ENCODE assay signal across 1 cellular context in the genomic region with DNA sequence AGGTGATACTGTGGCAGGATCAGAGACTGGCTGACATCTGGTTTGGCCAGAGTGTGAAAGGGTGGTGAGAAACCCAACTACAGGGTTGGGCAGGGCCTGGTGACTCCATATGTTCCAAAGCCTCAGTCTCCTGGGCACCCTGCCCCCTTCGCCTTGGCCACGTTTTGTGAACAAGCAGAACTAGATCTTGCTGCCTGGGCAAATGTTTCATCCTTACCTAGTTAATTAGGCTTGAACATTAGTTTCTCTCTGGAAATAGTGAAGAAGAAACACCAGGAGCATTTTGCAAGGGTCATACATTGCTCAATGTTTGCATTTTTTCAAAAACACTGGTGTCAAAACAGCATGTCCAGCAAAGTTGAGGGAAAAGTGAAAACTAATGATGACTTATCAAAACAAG.
TF ChIP-seq lines count a peak whose summit lies in the region.

No MANE protein-coding gene starts in this region.

TF ChIP-seq in GM23338, 12 proteins besides CTCF, POLR2A, EP300 and RAD21 (continued from another document):
- TF ChIP-seq REST (IDR thresholded peaks at IDR 0.05; ENCODE audit: unreplicated experiment) (no peak), STAT1 (IDR thresholded peaks at IDR 0.05; ENCODE audit: unreplicated experiment) (no peak), POLR2AphosphoS5 (IDR thresholded peaks at IDR 0.05; ENCODE audit: low read depth) (no peak), ETS1 (IDR thresholded peaks at IDR 0.05) (no peak), ZNF114 (CRISPR knock-in tag; IDR thresholded peaks at IDR 0.05) (no peak), ZNF331 (CRISPR knock-in tag; IDR thresholded peaks at IDR 0.05; ENCODE audit: low read depth) (no peak), EZH2 (IDR thresholded peaks at IDR 0.05; ENCODE audit: low read depth, unreplicated experiment) (no peak), NANOG (IDR thresholded peaks at IDR 0.05; ENCODE audit: borderline replicate concordance) (no peak), CREB1 (CRISPR knock-in tag; IDR thresholded peaks at IDR 0.05; ENCODE audit: low read depth) (no peak)
TF ChIP-seq in GM23338: peak in this region for 0.
